25 cellular contexts compared by ENCODE assay signal in the genomic region with DNA sequence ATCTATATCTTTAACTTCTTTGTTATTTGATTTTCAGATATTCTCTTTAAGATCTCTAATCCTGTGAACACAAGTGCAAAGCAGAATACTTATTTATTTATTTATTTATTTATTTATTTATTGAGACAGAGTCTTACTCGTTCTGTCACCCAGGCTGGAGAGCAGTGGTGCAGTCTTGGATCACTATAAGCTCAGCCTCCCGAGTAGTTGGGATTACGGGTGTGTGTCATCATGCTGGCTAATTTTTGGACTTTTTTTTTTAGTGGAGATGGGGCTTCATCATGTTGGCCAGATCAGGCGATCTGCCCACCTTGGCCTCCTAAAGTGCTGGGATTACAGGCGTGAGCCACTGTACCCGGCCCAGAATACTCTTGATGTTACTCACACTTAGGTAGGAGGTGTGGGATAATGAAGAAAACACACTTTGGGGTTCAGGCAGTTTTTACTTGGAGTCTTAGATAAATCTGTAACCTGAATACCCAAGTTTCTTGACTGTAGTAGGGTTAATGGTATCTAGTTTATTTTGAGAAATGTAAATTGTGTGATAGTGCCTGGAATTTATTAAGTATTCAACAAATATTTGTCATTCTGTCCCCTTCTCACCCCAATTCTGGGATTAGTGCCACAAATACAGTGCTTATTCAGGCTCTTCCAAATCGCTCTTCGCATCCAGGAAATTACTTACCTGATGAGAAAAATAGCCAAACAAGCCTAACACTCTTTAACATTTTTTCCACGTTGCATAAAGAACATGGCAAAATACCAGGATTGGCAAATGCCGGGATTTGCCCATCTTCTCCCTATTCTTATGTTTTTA. TPM values are rescaled to one million over a fixed set of nuclear protein-coding genes. Genes with fewer than 3 reads are reported as not detected.
A peak's percentile ranks its signal among the peaks of the same experiment; 100 is the strongest.
DNase-seq lines count a peak whose midpoint lies in the region; ATAC-seq and TF ChIP-seq lines count a peak whose summit lies in the region.
"Had no signal": no experiment of that assay in that cellular context is flagged by ENCODE, and none has a peak within 500 bp of the region (broad histone marks: within the 10 kb centered on the region; RNA-seq: fewer than 3 reads in every experiment).

No MANE protein-coding gene starts in this region.

- H3K36me3 ChIP-seq in brain microvascular endothelial cell (replicated peaks) (peaks cover 41% of the 10 kb centered on the region), left lung (peaks cover 3 to 90% of the 10 kb centered on the region in 2 donors), testis (ENCODE audit: low read depth, missing control alignments) (no peaks in the 10 kb centered on the region)

- H3K36me3 Mint-ChIP-seq in type B pancreatic cell, result peaks cover 57% of the 10 kb centered on the region

- H3K4me3 ChIP-seq in brain microvascular endothelial cell (ENCODE audit: low read depth, low read length) (no peak overlapping the region), left lung (no peak overlapping the region), testis (no peak overlapping the region)
- H3K4me3 ChIP-seq: BLaER1, hepatocyte, stomach, tibial nerve had no signal

- TF ChIP-seq CTCF in brain microvascular endothelial cell (IDR thresholded peaks at IDR 0.05; ENCODE audit: low read depth, low read length, missing control alignments) (no peak), left lung (IDR thresholded peaks at IDR 0.05) (no peak), testis (IDR thresholded peaks at IDR 0.05) (no peak), type B pancreatic cell (conservative IDR thresholded peaks at IDR 0.05) (no peak)

- H3K27me3 ChIP-seq in brain microvascular endothelial cell (replicated peaks), result no peaks in the 10 kb centered on the region
- no peaks in the 10 kb centered on the region for H3K27me3 ChIP-seq in left lung
- H3K27me3 ChIP-seq in testis, result no peaks in the 10 kb centered on the region
- H3K27me3 ChIP-seq: BLaER1, hepatocyte, stomach, tibial nerve had no signal

- no peak overlapping the region for H3K27ac ChIP-seq in brain microvascular endothelial cell
- peak overlapping the region; percentile 26 to 57 for H3K27ac ChIP-seq in left lung
- no peak overlapping the region for H3K27ac ChIP-seq in testis
- H3K27ac ChIP-seq: BLaER1, hepatocyte, stomach, tibial nerve had no signal

- H3K9me3 ChIP-seq in left lung (no peaks in the 10 kb centered on the region), testis (no peaks in the 10 kb centered on the region)
- H3K9me3 ChIP-seq: BLaER1, stomach, tibial nerve had no signal

- peaks cover 0 to 8% of the 10 kb centered on the region in 2 donors for H3K4me1 ChIP-seq in left lung
- no peaks in the 10 kb centered on the region for H3K4me1 ChIP-seq in testis
- H3K4me1 ChIP-seq: BLaER1 had no signal

- no peak for DNase-seq in stimulated activated naive CD8-positive, alpha-beta T cell treated with anti-CD3 and anti-CD28 coated beads, Interleukin-15, amount 100 ng/mL, for 72 hours
- no peak for DNase-seq in stimulated activated naive CD8-positive, alpha-beta T cell treated with anti-CD3 and anti-CD28 coated beads, Interleukin-15, Interleukin-2, amounts not matched to agents 100 U/mL and 50 U/mL, for 24 hours
- DNase-seq in brain microvascular endothelial cell, result peak; percentile 3
- no peak for DNase-seq in left lung
- DNase-seq in LoVo (ENCODE audit: low spot score), result no peak
- DNase-seq in testis, result no peak
- DNase-seq in activated CD8-positive, alpha-beta memory T cell treated with anti-CD3 and anti-CD28 coated beads for 24 hours, result no peak
- DNase-seq in type B pancreatic cell (ENCODE audit: extremely low spot score, unreplicated experiment), result no peak
- DNase-seq: activated CD4-positive, alpha-beta T cell treated with anti-CD3 and anti-CD28 coated beads for 1 hour; activated CD8-positive, alpha-beta T cell treated with anti-CD3 and anti-CD28 coated beads, Interleukin-2, amount 10 ng/mL, durations not matched to agents 7 days and 5 days; activated gamma-delta T cell treated with Interleukin-2 at 50 U/mL for 16 hours; effector memory CD4-positive, alpha-beta T cell; foreskin melanocyte; GDM1; naive thymus-derived CD8-positive, alpha-beta T cell; NCI-H1436; NCI-H524; occipital lobe; stomach; T-helper 2 cell had no signal

- in situ Hi-C loops in brain microvascular endothelial cell (cut with HindIII; ENCODE audit: low pct_ligation_motif_present, low sequenced_read_pairs), result no loop called here

- H3K4me1 Mint-ChIP-seq in stimulated activated naive CD8-positive, alpha-beta T cell treated with anti-CD3 and anti-CD28 coated beads, Interleukin-15, amount 100 ng/mL, for 72 hours, result peaks cover 12% of the 10 kb centered on the region
- H3K4me1 Mint-ChIP-seq in type B pancreatic cell (ENCODE audit: unreplicated experiment), result no peaks in the 10 kb centered on the region

- peak overlapping the region; percentile 24 to 84 for H3K27ac Mint-ChIP-seq in stimulated activated naive CD8-positive, alpha-beta T cell treated with anti-CD3 and anti-CD28 coated beads, Interleukin-15, amount 100 ng/mL, for 72 hours
- no peak overlapping the region for H3K27ac Mint-ChIP-seq in type B pancreatic cell
- H3K27ac Mint-ChIP-seq: activated CD8-positive, alpha-beta T cell treated with anti-CD3 and anti-CD28 coated beads, Interleukin-2, amount 10 ng/mL, durations not matched to agents 7 days and 5 days had no signal

- intact Hi-C loops in left lung (cut with DNase I) (no loop called here), testis (cut with DNase I; ENCODE audit: low total_unique reads) (no loop called here)

- no peaks in the 10 kb centered on the region for H3K27me3 Mint-ChIP-seq in stimulated activated naive CD8-positive, alpha-beta T cell treated with anti-CD3 and anti-CD28 coated beads, Interleukin-15, amount 100 ng/mL, for 72 hours
- H3K27me3 Mint-ChIP-seq in type B pancreatic cell, result no peaks in the 10 kb centered on the region
- H3K27me3 Mint-ChIP-seq: naive thymus-derived CD8-positive, alpha-beta T cell had no signal

- no peak for ATAC-seq in stimulated activated naive CD8-positive, alpha-beta T cell treated with anti-CD3 and anti-CD28 coated beads, Interleukin-15, amount 100 ng/mL, for 72 hours
- no peak for ATAC-seq in stimulated activated naive CD8-positive, alpha-beta T cell treated with anti-CD3 and anti-CD28 coated beads, Interleukin-15, Interleukin-2, amounts not matched to agents 100 U/mL and 50 U/mL, for 24 hours
- peak; percentile 50 for ATAC-seq in left lung
- ATAC-seq: activated CD8-positive, alpha-beta T cell treated with anti-CD3 and anti-CD28 coated beads, Interleukin-2, amount 10 ng/mL, durations not matched to agents 7 days and 5 days; naive thymus-derived CD8-positive, alpha-beta T cell; SK-N-SH treated with all-trans-retinoic acid at 6 μM for 48 hours had no signal

- 81 to 85% methylated on average over 10 of the region's 10 CpGs for WGBS in testis, 2 donors

- TF ChIP-seq POLR2A in testis (IDR thresholded peaks at IDR 0.05), result no peak

- H3K9me3 Mint-ChIP-seq in stimulated activated naive CD8-positive, alpha-beta T cell treated with anti-CD3 and anti-CD28 coated beads, Interleukin-15, amount 100 ng/mL, for 72 hours, result no peaks in the 10 kb centered on the region
- H3K9me3 Mint-ChIP-seq in type B pancreatic cell, result no peaks in the 10 kb centered on the region
- H3K9me3 Mint-ChIP-seq: naive thymus-derived CD8-positive, alpha-beta T cell had no signal

- no peak overlapping the region for H3K4me3 Mint-ChIP-seq in stimulated activated naive CD8-positive, alpha-beta T cell treated with anti-CD3 and anti-CD28 coated beads, Interleukin-15, amount 100 ng/mL, for 72 hours
- no peak overlapping the region for H3K4me3 Mint-ChIP-seq in type B pancreatic cell
- H3K4me3 Mint-ChIP-seq: activated CD8-positive, alpha-beta T cell treated with anti-CD3 and anti-CD28 coated beads, Interleukin-2, amount 10 ng/mL, durations not matched to agents 7 days and 5 days; naive thymus-derived CD8-positive, alpha-beta T cell had no signal

RNA-seq across cellular contexts. Expression of a gene that starts 33.0 kb away (rescaled TPM):
- total RNA-seq in left lung (10 to 100 TPM; 56.3 to 57.5 TPM), testis (10 to 100 TPM; 73.2 to 83.1 TPM), type B pancreatic cell (ENCODE audit: low replicate concordance) (67.6 and 79.8 TPM in 2 replicates)
- polyA plus RNA-seq in testis (ENCODE audit: insufficient read depth, low read depth, low replicate concordance), result 86.1 TPM

RNA-seq across cellular contexts. Expression of a gene that starts 44.4 kb away (rescaled TPM):
- total RNA-seq in left lung (10 to 100 TPM; 11.3 to 13.4 TPM), testis (10 to 100 TPM; 14.2 to 22.4 TPM), type B pancreatic cell (ENCODE audit: low replicate concordance) (0.69 and 0.80 TPM in 2 replicates)
- polyA plus RNA-seq in testis (ENCODE audit: insufficient read depth, low read depth, low replicate concordance), result 52.9 TPM
- total RNA-seq: H4 had no signal
- polyA plus RNA-seq: hepatocyte had no signal

Comparison
In these comparisons a context has a peak if more than half of its experiments do, and no peak if none do; other contexts are left out.
1. H3K27ac ChIP-seq: peak in left lung (2 of 2); none in brain microvascular endothelial cell (single experiment) and testis (0 of 2).